Comparison of ENCODE assay signal across 32 cellular contexts in genomic region chr9:11663913-11664312, GRCh38.
DNase-seq lines count a peak whose midpoint lies in the region; ATAC-seq, FAIRE-seq and TF ChIP-seq lines count a peak whose summit lies in the region.
"Had no signal": no experiment of that assay in that cellular context is flagged by ENCODE, and none has a peak within 500 bp of the region (broad histone marks: within the 10 kb centered on the region; RNA-seq: fewer than 3 reads in every experiment).

No MANE protein-coding gene starts in this region.

- H2BK120ac ChIP-seq in IMR-90 (ENCODE audit: low read depth, low read length) (no peak overlapping the region), H1 (replicated peaks; ENCODE audit: low read depth, low read length) (no peak overlapping the region)

- H3K36me3 ChIP-seq in HepG2 (replicated peaks in 1 of 2; ENCODE audit: control insufficient read depth in 1 of 2, insufficient read depth in 2 of 2, low read length in 2 of 2): no peaks in the 10 kb centered on the region
- no peaks in the 10 kb centered on the region for H3K36me3 ChIP-seq in right lobe of liver
- H3K36me3 ChIP-seq in IMR-90 (ENCODE audit: control insufficient read depth, insufficient read depth, low read length): no peaks in the 10 kb centered on the region
- H3K36me3 ChIP-seq in H1 (ENCODE audit: control insufficient read depth in 2 of 4, insufficient read depth in 4 of 4, low read length in 3 of 4): no peaks in the 10 kb centered on the region
- H3K36me3 ChIP-seq in HAP-1 (replicated peaks): no peaks in the 10 kb centered on the region
- H3K36me3 ChIP-seq: BE2C; BLaER1; BLaER1 treated with 17β-estradiol and CSF1 and Interleukin-3, amounts not matched to agents 10 nM and 100 nM had no signal

- POLR2A ChIA-PET in HepG2 (lab: Yijun Ruan, JAX): no interaction called here
- POLR2A ChIA-PET in IMR-90 (lab: Charles Lee; ENCODE audit: unreplicated experiment): no interaction called here
- POLR2A ChIA-PET in H1 (lab: Charles Lee; ENCODE audit: partially characterized antibody): no interaction called here

- H3K23me2 ChIP-seq in H1 (ENCODE audit: low read depth, low read length): no peaks in the 10 kb centered on the region

- ATAC-seq in HepG2: no peak
- ATAC-seq in right lobe of liver: no peak
- no peak for ATAC-seq in IMR-90 (ENCODE audit: low read depth)
- no peak for ATAC-seq in HG03460 (IDR thresholded peaks at IDR 0.05; ENCODE audit: unreplicated experiment)
- ATAC-seq: A549; CD8-positive, alpha-beta T cell had no signal

- TF ChIP-seq EP300 in HepG2 (IDR thresholded peaks at IDR 0.05; ENCODE audit: low read depth in 2 of 2, low read length in 2 of 2) (no peak), HepG2 (CRISPR knock-in tag; IDR thresholded peaks at IDR 0.05; ENCODE audit: borderline replicate concordance) (no peak), H1 (IDR thresholded peaks at IDR 0.05; ENCODE audit: borderline replicate concordance in 1 of 2, low read depth in 2 of 2, low read length in 2 of 2) (no peak)

- H3K23ac ChIP-seq in IMR-90 (ENCODE audit: low read depth, low read length) (no peak overlapping the region), H1 (ENCODE audit: insufficient read length) (no peak overlapping the region)

- H2AFZ ChIP-seq in HepG2 (ENCODE audit: low read length): no peak overlapping the region
- no peak overlapping the region for H2AFZ ChIP-seq in IMR-90 (replicated peaks; ENCODE audit: low read length, poor library complexity)
- no peak overlapping the region for H2AFZ ChIP-seq in H1 (ENCODE audit: low read length)

- H3K79me1 ChIP-seq in IMR-90 (ENCODE audit: low read depth in 1 of 2, low read length in 2 of 2) (no peaks in the 10 kb centered on the region), H1 (ENCODE audit: low read depth, low read length) (no peaks in the 10 kb centered on the region)

- H4K91ac ChIP-seq in IMR-90 (ENCODE audit: insufficient read depth, low read depth, low read length): no peak overlapping the region
- no peak overlapping the region for H4K91ac ChIP-seq in H1 (replicated peaks; ENCODE audit: insufficient read length, low read length)

- H3K4ac ChIP-seq in IMR-90 (ENCODE audit: low read depth, low read length): no peak overlapping the region
- no peak overlapping the region for H3K4ac ChIP-seq in H1 (replicated peaks; ENCODE audit: insufficient read length, low read depth, low read length)

- no peak for FAIRE-seq in HepG2 (lab: Jason Lieb, UNC)
- FAIRE-seq in H1 (lab: Jason Lieb, UNC): no peak
- FAIRE-seq: A549, D721Med had no signal

- in situ Hi-C loops in HepG2 (cut with HindIII; ENCODE audit: extremely low pct_ligation_motif_present, low pct_unique_long_range_greater_than_20kb): no loop called here
- in situ Hi-C loops in IMR-90 (cut with MboI; ENCODE audit: low sequenced_read_pairs): no loop called here
- in situ Hi-C loops in HAP-1 (cut with MboI; ENCODE audit: low sequenced_read_pairs): no loop called here

- H2BK20ac ChIP-seq in IMR-90 (ENCODE audit: low read depth, low read length) (no peak overlapping the region), H1 (ENCODE audit: low read length) (no peak overlapping the region)

- no peak overlapping the region for H3K4me2 ChIP-seq in HepG2 (ENCODE audit: low read depth, low read length)
- no peak overlapping the region for H3K4me2 ChIP-seq in IMR-90 (ENCODE audit: low read depth, low read length)
- H3K4me2 ChIP-seq in H1 (ENCODE audit: insufficient read depth in 1 of 2, low read depth in 2 of 2, low read length in 2 of 2): no peak overlapping the region
- H3K4me2 ChIP-seq: A549; BLaER1; BLaER1 treated with 17β-estradiol and CSF1 and Interleukin-3, amounts not matched to agents 10 nM and 100 nM had no signal

- H4K8ac ChIP-seq in IMR-90 (ENCODE audit: low read depth in 2 of 2, low read length in 2 of 2) (no peak overlapping the region), H1 (ENCODE audit: extremely low read depth, insufficient read depth, low read length) (no peak overlapping the region)

- H3K79me2 ChIP-seq in HepG2 (ENCODE audit: insufficient read depth, low read length): no peaks in the 10 kb centered on the region
- no peaks in the 10 kb centered on the region for H3K79me2 ChIP-seq in H1 (ENCODE audit: control insufficient read depth in 1 of 2, insufficient read depth in 2 of 2, low read length in 2 of 2)

- dilution Hi-C loops in IMR-90 (cut with HindIII; ENCODE audit: low sequenced_read_pairs, unreplicated experiment): no loop called here

- no peak overlapping the region for H3K27ac ChIP-seq in HepG2 (ENCODE audit: extremely low read length, insufficient read depth, low read length)
- no peak overlapping the region for H3K27ac ChIP-seq in right lobe of liver
- no peak overlapping the region for H3K27ac ChIP-seq in IMR-90 (ENCODE audit: insufficient read depth, low read length)
- H3K27ac ChIP-seq in H1 (ENCODE audit: low read depth, low read length): no peak overlapping the region
- H3K27ac ChIP-seq: 22Rv1; A549; BLaER1; BLaER1 treated with 17β-estradiol and CSF1 and Interleukin-3, amounts not matched to agents 10 nM and 100 nM; C4-2B had no signal

- intact Hi-C loops in HepG2 (cut with micrococcal nuclease; ENCODE audit: unreplicated experiment): no loop called here
- intact Hi-C loops in right lobe of liver (cut with DNase I): no loop called here
- intact Hi-C loops in IMR-90 (cut with micrococcal nuclease): no loop called here

- H3K27me3 ChIP-seq in HepG2 (ENCODE audit: control insufficient read depth in 1 of 2, insufficient read depth in 2 of 2, low read length in 2 of 2) (no peaks in the 10 kb centered on the region), right lobe of liver (no peaks in the 10 kb centered on the region), IMR-90 (ENCODE audit: control insufficient read depth, insufficient read depth, low read length) (no peaks in the 10 kb centered on the region), H1 (replicated peaks in 1 of 4; ENCODE audit: control insufficient read depth in 3 of 4, extremely low read depth in 1 of 4, insufficient read depth in 3 of 4, low read length in 3 of 4) (no peaks in the 10 kb centered on the region), HAP-1 (ENCODE audit: low read depth) (no peaks in the 10 kb centered on the region)
- H3K27me3 ChIP-seq: BE2C; BLaER1; BLaER1 treated with 17β-estradiol and CSF1 and Interleukin-3, amounts not matched to agents 10 nM and 100 nM had no signal

- H2AK9ac ChIP-seq in IMR-90 (replicated peaks; ENCODE audit: low read depth, low read length, poor library complexity): no peak overlapping the region

- TF ChIP-seq RAD21 in HepG2 (CRISPR knock-in tag; IDR thresholded peaks at IDR 0.05): no peak
- TF ChIP-seq RAD21 in IMR-90 (IDR thresholded peaks at IDR 0.05; ENCODE audit: low read length): no peak
- TF ChIP-seq RAD21 in H1 (IDR thresholded peaks at IDR 0.05 in 1 of 2, conservative IDR thresholded peaks at IDR 0.05 in 1 of 2; ENCODE audit: low read depth in 2 of 2, low read length in 2 of 2): no peak

- H2BK15ac ChIP-seq in IMR-90 (ENCODE audit: low read depth, low read length): no peak overlapping the region
- no peak overlapping the region for H2BK15ac ChIP-seq in H1 (ENCODE audit: low read length)

- no peak overlapping the region for H3K56ac ChIP-seq in IMR-90 (ENCODE audit: extremely low read depth, insufficient read depth, low read length)
- no peak overlapping the region for H3K56ac ChIP-seq in H1 (replicated peaks; ENCODE audit: insufficient read length, low read depth, low read length)

- CTCF ChIA-PET in HepG2 (lab: Yijun Ruan, JAX; ENCODE audit: low intra/inter-chr PET ratio, low total read pairs) (no interaction called here), IMR-90 (lab: Yijun Ruan, JAX) (no interaction called here), H1 (lab: Charles Lee; ENCODE audit: partially characterized antibody) (no interaction called here)

- H3K18ac ChIP-seq in IMR-90 (ENCODE audit: low read depth, low read length) (no peak overlapping the region), H1 (ENCODE audit: extremely low read depth, low read length) (no peak overlapping the region)

- no peak overlapping the region for H2BK12ac ChIP-seq in H1 (ENCODE audit: low read depth, low read length)

- H3K9me1 ChIP-seq in IMR-90 (ENCODE audit: insufficient read depth, low read length): no peaks in the 10 kb centered on the region

- H2BK5ac ChIP-seq in IMR-90 (ENCODE audit: low read depth, low read length, poor library complexity, severe bottlenecking) (no peak overlapping the region), H1 (ENCODE audit: low read depth, low read length) (no peak overlapping the region)

- H3K4me3 ChIP-seq in HepG2 (replicated peaks in 1 of 3; ENCODE audit: insufficient read depth in 1 of 3, low read depth in 2 of 3, low read length in 3 of 3) (no peak overlapping the region), right lobe of liver (no peak overlapping the region), IMR-90 (ENCODE audit: insufficient read depth, low read depth, low read length) (no peak overlapping the region), H1 (ENCODE audit: extremely low read depth in 1 of 4, insufficient read depth in 2 of 4, low read depth in 3 of 4, low read length in 4 of 4) (no peak overlapping the region), HAP-1 (no peak overlapping the region)
- H3K4me3 ChIP-seq: A549; BLaER1; BLaER1 treated with 17β-estradiol and CSF1 and Interleukin-3, amounts not matched to agents 10 nM and 100 nM had no signal

- H3K4me1 ChIP-seq in HepG2 (ENCODE audit: insufficient read depth, low read length): no peaks in the 10 kb centered on the region
- H3K4me1 ChIP-seq in right lobe of liver: no peaks in the 10 kb centered on the region
- H3K4me1 ChIP-seq in IMR-90 (ENCODE audit: control insufficient read depth, insufficient read depth, low read length): no peaks in the 10 kb centered on the region
- no peaks in the 10 kb centered on the region for H3K4me1 ChIP-seq in H1 (replicated peaks in 1 of 4; ENCODE audit: control insufficient read depth in 3 of 4, insufficient read depth in 4 of 4, low read length in 3 of 4)
- no peaks in the 10 kb centered on the region for H3K4me1 ChIP-seq in HAP-1
- H3K4me1 ChIP-seq: A549; BE2C; BLaER1; BLaER1 treated with 17β-estradiol and CSF1 and Interleukin-3, amounts not matched to agents 10 nM and 100 nM; Caco-2 had no signal

- no peak overlapping the region for H3K9ac ChIP-seq in HepG2 (ENCODE audit: insufficient read depth, low read depth, low read length)
- H3K9ac ChIP-seq in IMR-90 (ENCODE audit: low read depth, low read length): no peak overlapping the region
- no peak overlapping the region for H3K9ac ChIP-seq in H1 (replicated peaks in 1 of 4; ENCODE audit: extremely low read depth in 1 of 4, low read depth in 3 of 4, low read length in 3 of 4)
- H3K9ac ChIP-seq: BLaER1; BLaER1 treated with 17β-estradiol and CSF1 and Interleukin-3, amounts not matched to agents 10 nM and 100 nM had no signal

- DNase-seq in HepG2 (ENCODE audit: low spot score): no peak
- DNase-seq in right lobe of liver: no peak
- DNase-seq in IMR-90: no peak
- DNase-seq in H1 (ENCODE audit: low read depth in 1 of 2, low spot score in 2 of 2): no peak
- DNase-seq in HAP-1 (ENCODE audit: low spot score in 2 of 2): no peak
- DNase-seq: 8988T; ACHN; AML-193; BE2C; C1 segment of cervical spinal cord; Caco-2; Calu3; CD4-positive, alpha-beta memory T cell; CD4-positive, alpha-beta T cell; CD4-positive, CD25-positive, alpha-beta regulatory T cell; CD8-positive, alpha-beta memory T cell; CD8-positive, alpha-beta T cell; COR-L47; DMS 273 treated with DMSO at 0.1 percent for 48 hours; DMS153; DMS53; DMS79; DMS79 treated with DMSO at 0.1 percent for 48 hours; DND-41; EL had no signal

- H3K9me3 ChIP-seq in HepG2 (ENCODE audit: low read length) (peaks cover 42% of the 10 kb centered on the region), right lobe of liver (peaks cover 0 to 6% (median 0%) of the 10 kb centered on the region in 4 donors), IMR-90 (ENCODE audit: control insufficient read depth, insufficient read depth, low read length) (no peaks in the 10 kb centered on the region; the same call in 1 of the 2 replicates), H1 (ENCODE audit: insufficient read depth in 2 of 2, low read depth in 1 of 2, low read length in 1 of 2) (no peaks in the 10 kb centered on the region), HAP-1 (no peaks in the 10 kb centered on the region)
- H3K9me3 ChIP-seq: A549; BE2C; BLaER1; BLaER1 treated with 17β-estradiol and CSF1 and Interleukin-3, amounts not matched to agents 10 nM and 100 nM; Caco-2 had no signal

- no TSS peak for BruUV-seq in HepG2 (replicated peaks; lab: Mats Ljungman, UMichigan)
- no TSS peak for BruUV-seq in IMR-90 (replicated peaks; lab: Mats Ljungman, UMichigan)

- H4K5ac ChIP-seq in IMR-90 (ENCODE audit: low read depth, low read length) (no peak overlapping the region), H1 (ENCODE audit: insufficient read length, low read depth, low read length) (no peak overlapping the region)

- TF ChIP-seq CTCF in HepG2 (CRISPR knock-in tag; IDR thresholded peaks at IDR 0.05): no peak
- TF ChIP-seq CTCF in right lobe of liver (IDR thresholded peaks at IDR 0.05): no peak
- no peak for TF ChIP-seq CTCF in IMR-90 (conservative IDR thresholded peaks at IDR 0.05; ENCODE audit: low read depth, low read length)
- no peak for TF ChIP-seq CTCF in H1 (IDR thresholded peaks at IDR 0.05; ENCODE audit: control extremely low read depth in 1 of 3, insufficient read depth in 1 of 3, low read depth in 1 of 3, low read length in 3 of 3)

- WGBS in HepG2 (ENCODE audit: low lambda C conversion rate): 48% methylated on average over 1 of the region's 1 CpG
- WGBS in right lobe of liver (ENCODE audit: insufficient coverage, low coverage, low lambda C conversion rate, missing lambda C conversion rate): 64% methylated on average over 1 of the region's 1 CpG
- no CpG with 5 or more reads among the region's 1 CpG for WGBS in IMR-90 (ENCODE audit: extremely low coverage in 2 of 2, insufficient read length in 1 of 2), 2 experiments
- 100% methylated on average over 1 of the region's 1 CpG; no CpG with 5 or more reads in 1 of the 2 experiments for WGBS in H1 (ENCODE audit: extremely low coverage in 1 of 2, insufficient coverage in 1 of 2, insufficient read length in 1 of 2, insufficient replicate concordance in 2 of 2, low coverage in 1 of 2, low lambda C conversion rate in 2 of 2, missing lambda C conversion rate in 1 of 2), 2 experiments

- H2AK5ac ChIP-seq in IMR-90 (ENCODE audit: low read depth, low read length) (no peak overlapping the region), H1 (ENCODE audit: low read depth, low read length) (no peak overlapping the region)

- H4K20me1 ChIP-seq in HepG2 (ENCODE audit: insufficient read depth, low read length) (no peaks in the 10 kb centered on the region), IMR-90 (ENCODE audit: insufficient read depth, low read length) (no peaks in the 10 kb centered on the region), H1 (replicated peaks in 1 of 2; ENCODE audit: control insufficient read depth in 1 of 2, insufficient read depth in 2 of 2, low read length in 2 of 2) (no peaks in the 10 kb centered on the region)
- H4K20me1 ChIP-seq: BLaER1; BLaER1 treated with 17β-estradiol and CSF1 and Interleukin-3, amounts not matched to agents 10 nM and 100 nM had no signal

- no peak for TF ChIP-seq POLR2A in HepG2 (IDR thresholded peaks at IDR 0.05; ENCODE audit: insufficient read depth in 1 of 2, low read depth in 2 of 2, low read length in 2 of 2)
- TF ChIP-seq POLR2A in right lobe of liver (IDR thresholded peaks at IDR 0.05): no peak
- TF ChIP-seq POLR2A in IMR-90 (IDR thresholded peaks at IDR 0.05; ENCODE audit: low read depth, low read length): no peak
- TF ChIP-seq POLR2A in H1 (IDR thresholded peaks at IDR 0.05; ENCODE audit: control extremely low read depth in 1 of 2, low read depth in 2 of 2, low read length in 2 of 2): no peak

- no peak overlapping the region for H3K14ac ChIP-seq in IMR-90 (replicated peaks; ENCODE audit: low read depth, low read length)
- H3K14ac ChIP-seq in H1 (ENCODE audit: insufficient read length): no peak overlapping the region

Comparison
In these comparisons a context has a peak if more than half of its experiments do, and no peak if none do; other contexts are left out.
1. Of the 41 proteins assayed by ChIP-seq in both HepG2 and H1: peak only in HepG2: none; only in H1: none; in both: CEBPB; in neither: 40.